ENCODE assay signal across 8 cellular contexts in the genomic region with DNA sequence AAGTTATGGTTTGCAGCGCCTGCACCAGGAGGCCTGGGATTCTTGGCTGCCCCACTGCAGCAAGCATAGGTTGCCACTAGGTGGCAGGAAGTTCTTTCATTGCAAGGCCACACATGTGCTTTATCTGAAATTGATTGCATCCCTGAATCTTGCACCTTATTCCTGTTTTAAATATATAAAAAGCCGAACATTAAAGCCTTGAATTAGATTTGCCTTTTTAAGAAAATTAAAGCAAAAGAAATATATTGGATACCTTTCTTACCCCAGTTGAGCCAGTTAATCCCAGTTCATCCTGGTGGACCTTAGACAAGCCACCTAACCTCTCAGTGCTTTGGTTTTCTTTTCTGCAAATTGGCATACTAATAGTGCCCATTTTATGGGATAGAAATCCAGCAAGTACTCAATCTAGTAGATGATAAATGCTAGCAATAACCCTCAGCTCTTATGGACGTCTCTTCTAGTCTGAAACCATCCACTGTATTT. TPM values are rescaled to one million over a fixed set of nuclear protein-coding genes. Genes with fewer than 3 reads are reported as not detected.
DNase-seq lines count a peak whose midpoint lies in the region; ATAC-seq and TF ChIP-seq lines count a peak whose summit lies in the region.

No MANE protein-coding gene starts in this region.

- ATAC-seq in GM19043 (IDR thresholded peaks at IDR 0.05; ENCODE audit: low read depth, unreplicated experiment) (peak; percentile 55), left cardiac atrium (peak; percentile 77 to 78)
- peak; percentile 88 for ATAC-seq in activated naive CD8-positive, alpha-beta T cell treated with anti-CD3 and anti-CD28 coated beads, Interleukin-2, amount 10 ng/mL, durations not matched to agents 7 days and 5 days (ENCODE audit: low read depth)

- H3K4me1 Mint-ChIP-seq in activated naive CD8-positive, alpha-beta T cell treated with anti-CD3 and anti-CD28 coated beads, Interleukin-2, amount 10 ng/mL, durations not matched to agents 7 days and 5 days, result no peaks in the 10 kb centered on the region

- peak; percentile 97 for TF ChIP-seq CTCF in BJ (IDR thresholded peaks at IDR 0.05; ENCODE audit: insufficient read depth, low read depth, low read length)

- no peak overlapping the region for H3K9ac ChIP-seq in SK-N-MC (ENCODE audit: insufficient read length)

- POLR2A ChIA-PET in BJ (lab: Charles Lee), result no interaction called here
- POLR2A ChIA-PET in activated naive CD8-positive, alpha-beta T cell treated with anti-CD3 and anti-CD28 coated beads, Interleukin-2, amount 10 ng/mL, durations not matched to agents 7 days and 5 days (lab: Charles Lee), result no interaction called here

- intact Hi-C loops in left cardiac atrium (cut with DNase I), result loop anchor here (10.0 kb wide), 4 partner anchors 143 to 657 kb away; no protein-coding TSS in a partner anchor

- H3K27ac ChIP-seq in SK-N-MC, result no peak overlapping the region

- no peaks in the 10 kb centered on the region for H3K36me3 Mint-ChIP-seq in activated naive CD8-positive, alpha-beta T cell treated with anti-CD3 and anti-CD28 coated beads, Interleukin-2, amount 10 ng/mL, durations not matched to agents 7 days and 5 days

- H3K27ac Mint-ChIP-seq in activated naive CD8-positive, alpha-beta T cell treated with anti-CD3 and anti-CD28 coated beads, Interleukin-2, amount 10 ng/mL, durations not matched to agents 7 days and 5 days, result no peak overlapping the region

- no peaks in the 10 kb centered on the region for H3K9me3 ChIP-seq in SK-N-MC (ENCODE audit: low read depth, low read length)

- CTCF ChIA-PET in BJ (lab: Yijun Ruan, JAX), result interaction anchor here (0.6 to 1.3 kb wide), 2 partner anchors 12 to 118 kb away, joined by 4 read pairs; no protein-coding TSS in a partner anchor

- H3K4me3 ChIP-seq in BJ (ENCODE audit: low read depth, low read length) (no peak overlapping the region), SK-N-MC (no peak overlapping the region)

- H3K27me3 ChIP-seq in BJ (ENCODE audit: control insufficient read depth, insufficient read depth, low read length), result no peaks in the 10 kb centered on the region; the same call in 1 of the 2 replicates

- no peaks in the 10 kb centered on the region for H3K9me3 Mint-ChIP-seq in activated naive CD8-positive, alpha-beta T cell treated with anti-CD3 and anti-CD28 coated beads, Interleukin-2, amount 10 ng/mL, durations not matched to agents 7 days and 5 days

- DNase-seq in BJ (ENCODE audit: low read depth) (peak; percentile 10), Kasumi-1 (lab: John Stamatoyannopoulos, UW) (peak; percentile 67 to 73), SK-N-MC (ENCODE audit: low read depth, low spot score) (peak; percentile 18), left cardiac atrium (peak; percentile 46), retina (peak; percentile 66), cerebellar nuclear complex (lab: John Stamatoyannopoulos, UW) (no peak)
- peak; percentile 56 for DNase-seq in activated naive CD8-positive, alpha-beta T cell treated with anti-CD3 and anti-CD28 coated beads, Interleukin-2, amount 10 ng/mL, durations not matched to agents 7 days and 5 days

- H3K36me3 ChIP-seq in BJ (ENCODE audit: control insufficient read depth, insufficient read depth, low read length), result no peaks in the 10 kb centered on the region
- no peaks in the 10 kb centered on the region for H3K36me3 ChIP-seq in SK-N-MC (ENCODE audit: insufficient read depth, low read length)

- H3K27me3 Mint-ChIP-seq in activated naive CD8-positive, alpha-beta T cell treated with anti-CD3 and anti-CD28 coated beads, Interleukin-2, amount 10 ng/mL, durations not matched to agents 7 days and 5 days, result no peaks in the 10 kb centered on the region

- no peak overlapping the region for H3K4me3 Mint-ChIP-seq in activated naive CD8-positive, alpha-beta T cell treated with anti-CD3 and anti-CD28 coated beads, Interleukin-2, amount 10 ng/mL, durations not matched to agents 7 days and 5 days

RNA-seq across cellular contexts. Expression of a gene that starts 6.3 kb away (rescaled TPM):
- polyA plus RNA-seq in BJ (2011; rRNA removed), result 5.3 and 5.8 TPM in 2 replicates
- 1.7 and 2.0 TPM in 2 replicates for polyA minus RNA-seq in BJ (2011; rRNA and poly(A)+ RNA removed)
- 10 to 100 TPM; 17.4 to 21.4 TPM for total RNA-seq in activated naive CD8-positive, alpha-beta T cell treated with anti-CD3 and anti-CD28 coated beads, Interleukin-2, amount 10 ng/mL, durations not matched to agents 7 days and 5 days
- total RNA-seq in left cardiac atrium, result 1 to 10 TPM; 4.2 to 5.7 TPM

RNA-seq across cellular contexts. Expression of a gene that starts 37.6 kb away (rescaled TPM):
- polyA plus RNA-seq in BJ (2011; rRNA removed), result 14.2 and 21.8 TPM in 2 replicates
- 7.7 and 10.4 TPM in 2 replicates for polyA minus RNA-seq in BJ (2011; rRNA and poly(A)+ RNA removed)
- total RNA-seq in activated naive CD8-positive, alpha-beta T cell treated with anti-CD3 and anti-CD28 coated beads, Interleukin-2, amount 10 ng/mL, durations not matched to agents 7 days and 5 days, result 10 to 100 TPM; 67.8 to 72.1 TPM
- 10 to 100 TPM; 18.8 to 19.8 TPM for total RNA-seq in left cardiac atrium

RNA-seq across cellular contexts. Expression of a gene that starts 53.3 kb away (rescaled TPM):
- polyA plus RNA-seq in BJ (2011; rRNA removed), result 22.0 and 25.2 TPM in 2 replicates
- 25.0 and 35.5 TPM in 2 replicates for polyA minus RNA-seq in BJ (2011; rRNA and poly(A)+ RNA removed)
- 10 to 100 TPM; 19.5 to 19.8 TPM for total RNA-seq in activated naive CD8-positive, alpha-beta T cell treated with anti-CD3 and anti-CD28 coated beads, Interleukin-2, amount 10 ng/mL, durations not matched to agents 7 days and 5 days
- total RNA-seq in left cardiac atrium, result 10 to 100 TPM; 19.6 to 20.0 TPM

Comparison
In these comparisons a context has a peak if more than half of its experiments do, and no peak if none do; other contexts are left out.
1. DNase-seq: peak in BJ (single experiment), Kasumi-1 (2 of 2), SK-N-MC (single experiment), activated naive CD8-positive, alpha-beta T cell treated with anti-CD3 and anti-CD28 coated beads, Interleukin-2, amount 10 ng/mL, durations not matched to agents 7 days and 5 days (single experiment), left cardiac atrium (single experiment) and retina (single experiment); none in cerebellar nuclear complex (0 of 2).
2. Peak in every context shown above with its lines, with median percentiles within 50 percentile points of each other: ATAC-seq.